ENCODE assay signal across 8 cellular contexts in the genomic region with DNA sequence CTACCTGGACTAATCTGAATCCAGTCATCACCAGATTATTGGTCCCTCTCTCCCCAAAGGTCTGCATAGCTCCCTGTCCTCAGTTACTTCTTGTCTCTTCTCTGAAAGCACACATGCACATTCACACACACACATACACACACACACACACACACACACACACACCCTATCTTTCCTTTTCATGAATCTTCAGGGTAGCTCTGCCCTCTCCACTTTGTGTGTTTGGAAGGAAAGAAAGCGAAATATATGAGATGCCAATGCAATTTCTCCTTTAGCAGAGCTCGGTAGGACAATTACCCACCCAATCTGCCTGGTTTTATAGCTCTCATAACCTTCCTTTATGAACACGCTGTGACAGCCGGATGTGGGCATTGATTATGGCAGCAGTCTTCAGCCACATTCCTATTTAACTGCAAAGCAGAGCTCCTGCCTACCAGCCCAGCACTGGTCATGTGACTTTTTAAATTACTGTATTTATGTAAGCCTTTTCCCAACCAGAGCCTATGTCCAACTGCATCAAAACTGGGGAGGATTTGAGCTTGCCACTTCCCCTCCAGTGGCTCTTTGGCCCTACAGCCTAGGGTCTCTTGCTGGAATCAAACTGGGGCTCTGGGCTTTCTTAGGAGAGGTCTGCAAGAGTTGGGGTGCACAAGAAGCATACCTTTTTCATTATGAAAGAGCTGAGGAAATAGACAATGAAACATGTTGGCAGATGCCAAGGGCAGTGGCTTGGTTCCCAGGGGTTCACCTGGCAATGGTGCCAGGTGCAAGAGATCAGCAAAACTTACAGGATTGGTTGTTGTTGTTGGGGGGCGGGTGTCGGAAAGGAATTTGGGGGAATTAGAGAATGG. TPM values are rescaled to one million over a fixed set of nuclear protein-coding genes. Genes with fewer than 3 reads are reported as not detected.
DNase-seq lines count a peak whose midpoint lies in the region; ATAC-seq and TF ChIP-seq lines count a peak whose summit lies in the region.

No MANE protein-coding gene starts in this region.

- peaks cover 62% of the 10 kb centered on the region for H3K4me1 Mint-ChIP-seq in activated B cell treated with CpG ODN at 0.5 μM for 24 hours
- H3K4me1 Mint-ChIP-seq in stimulated activated naive CD8-positive, alpha-beta T cell treated with anti-CD3 and anti-CD28 coated beads, Interleukin-15, Interleukin-2, amounts not matched to agents 100 ng/mL and 50 ng/mL, for 24 hours (ENCODE audit: low read depth) = peaks cover 70% of the 10 kb centered on the region

- peak; percentile 36 for DNase-seq in DMS153 (lab: John Stamatoyannopoulos, UW)
- DNase-seq in Jurkat, Clone E6-1 (ENCODE audit: low read depth, low spot score) = peak; percentile 93
- DNase-seq in activated B cell treated with CpG ODN at 0.5 μM for 24 hours = no peak
- DNase-seq in foreskin keratinocyte = peak; percentile 59 to 83
- no peak for DNase-seq in NCI-H1436 treated with DMSO at 0.1 percent for 48 hours (lab: John Stamatoyannopoulos, UW)

- TF ChIP-seq CTCF in activated B cell treated with CpG ODN at 0.5 μM for 24 hours (IDR thresholded peaks at IDR 0.05) (no peak), foreskin keratinocyte (conservative IDR thresholded peaks at IDR 0.05) (no peak)

- H3K27ac ChIP-seq in foreskin keratinocyte = no peak overlapping the region

- H3K4me1 ChIP-seq in foreskin keratinocyte = peaks cover 25% of the 10 kb centered on the region

- H3K27me3 ChIP-seq in foreskin keratinocyte = no peaks in the 10 kb centered on the region

- POLR2A ChIA-PET in activated B cell treated with CpG ODN at 0.5 μM for 24 hours (lab: Charles Lee) = interaction anchor here (0.6 to 8.2 kb wide), 11 partner anchors 17 to 841 kb away, joined by 3 to 98 read pairs (median 5); a partner anchor contains a TSS

- H3K27ac Mint-ChIP-seq in activated B cell treated with CpG ODN at 0.5 μM for 24 hours = peak overlapping the region; percentile 91
- H3K27ac Mint-ChIP-seq in stimulated activated naive CD8-positive, alpha-beta T cell treated with anti-CD3 and anti-CD28 coated beads, Interleukin-15, Interleukin-2, amounts not matched to agents 100 ng/mL and 50 ng/mL, for 24 hours = peak overlapping the region; percentile 98

- CTCF ChIA-PET in activated B cell treated with CpG ODN at 0.5 μM for 24 hours (lab: Charles Lee) = interaction anchor here (0.6 to 0.8 kb wide), 2 partner anchors 10 to 22 kb away, joined by 3 read pairs; no protein-coding TSS in a partner anchor

- peak overlapping the region; percentile 98 for H3K4me3 ChIP-seq in Jurkat, Clone E6-1 (ENCODE audit: low read length)

- H3K4me3 Mint-ChIP-seq in activated B cell treated with CpG ODN at 0.5 μM for 24 hours = peak overlapping the region; percentile 90
- H3K4me3 Mint-ChIP-seq in stimulated activated naive CD8-positive, alpha-beta T cell treated with anti-CD3 and anti-CD28 coated beads, Interleukin-15, Interleukin-2, amounts not matched to agents 100 ng/mL and 50 ng/mL, for 24 hours = peak overlapping the region; percentile 97

- no peak for ATAC-seq in activated B cell treated with CpG ODN at 0.5 μM for 24 hours (ENCODE audit: low read depth)
- peak; percentile 19 for ATAC-seq in foreskin keratinocyte
- no peak for ATAC-seq in GM18873 (IDR thresholded peaks at IDR 0.05; ENCODE audit: low FRiP score, unreplicated experiment)
- no peak for ATAC-seq in GM21576 (IDR thresholded peaks at IDR 0.05; ENCODE audit: unreplicated experiment)

- H3K36me3 Mint-ChIP-seq in activated B cell treated with CpG ODN at 0.5 μM for 24 hours (ENCODE audit: low read depth) = peaks cover 24% of the 10 kb centered on the region
- H3K36me3 Mint-ChIP-seq in stimulated activated naive CD8-positive, alpha-beta T cell treated with anti-CD3 and anti-CD28 coated beads, Interleukin-15, Interleukin-2, amounts not matched to agents 100 ng/mL and 50 ng/mL, for 24 hours (ENCODE audit: low read depth) = peaks cover 35% of the 10 kb centered on the region

- H3K9me3 Mint-ChIP-seq in activated B cell treated with CpG ODN at 0.5 μM for 24 hours = no peaks in the 10 kb centered on the region
- H3K9me3 Mint-ChIP-seq in stimulated activated naive CD8-positive, alpha-beta T cell treated with anti-CD3 and anti-CD28 coated beads, Interleukin-15, Interleukin-2, amounts not matched to agents 100 ng/mL and 50 ng/mL, for 24 hours = no peaks in the 10 kb centered on the region

- intact Hi-C loops in activated B cell treated with CpG ODN at 0.5 μM for 24 hours (cut with micrococcal nuclease) = loop anchor here (1.0 to 10.0 kb wide), 5 partner anchors 21 to 835 kb away; a partner anchor contains a TSS

- H3K27me3 Mint-ChIP-seq in activated B cell treated with CpG ODN at 0.5 μM for 24 hours = no peaks in the 10 kb centered on the region
- no peaks in the 10 kb centered on the region for H3K27me3 Mint-ChIP-seq in stimulated activated naive CD8-positive, alpha-beta T cell treated with anti-CD3 and anti-CD28 coated beads, Interleukin-15, Interleukin-2, amounts not matched to agents 100 ng/mL and 50 ng/mL, for 24 hours

RNA-seq across cellular contexts. Expression of a gene that starts 20.8 kb away (rescaled TPM):
- 274 TPM for polyA plus RNA-seq in Jurkat, Clone E6-1 (2012; ENCODE audit: insufficient read depth, insufficient read length)
- total RNA-seq in activated B cell treated with CpG ODN at 0.5 μM for 24 hours (242 and 294 TPM in 2 replicates), foreskin keratinocyte (246 and 255 TPM in 2 replicates)
- polyA plus RNA-seq in foreskin keratinocyte = 78.7 and 93.5 TPM in 2 replicates

Comparison
In these comparisons a context has a peak if more than half of its experiments do, and no peak if none do; other contexts are left out.
1. DNase-seq: peak in DMS153 (single experiment), Jurkat, Clone E6-1 (single experiment) and foreskin keratinocyte (2 of 2); none in activated B cell treated with CpG ODN at 0.5 μM for 24 hours (single experiment) and NCI-H1436 treated with DMSO at 0.1 percent for 48 hours (single experiment).